1 cellular context compared by ENCODE assay signal in the genomic region with DNA sequence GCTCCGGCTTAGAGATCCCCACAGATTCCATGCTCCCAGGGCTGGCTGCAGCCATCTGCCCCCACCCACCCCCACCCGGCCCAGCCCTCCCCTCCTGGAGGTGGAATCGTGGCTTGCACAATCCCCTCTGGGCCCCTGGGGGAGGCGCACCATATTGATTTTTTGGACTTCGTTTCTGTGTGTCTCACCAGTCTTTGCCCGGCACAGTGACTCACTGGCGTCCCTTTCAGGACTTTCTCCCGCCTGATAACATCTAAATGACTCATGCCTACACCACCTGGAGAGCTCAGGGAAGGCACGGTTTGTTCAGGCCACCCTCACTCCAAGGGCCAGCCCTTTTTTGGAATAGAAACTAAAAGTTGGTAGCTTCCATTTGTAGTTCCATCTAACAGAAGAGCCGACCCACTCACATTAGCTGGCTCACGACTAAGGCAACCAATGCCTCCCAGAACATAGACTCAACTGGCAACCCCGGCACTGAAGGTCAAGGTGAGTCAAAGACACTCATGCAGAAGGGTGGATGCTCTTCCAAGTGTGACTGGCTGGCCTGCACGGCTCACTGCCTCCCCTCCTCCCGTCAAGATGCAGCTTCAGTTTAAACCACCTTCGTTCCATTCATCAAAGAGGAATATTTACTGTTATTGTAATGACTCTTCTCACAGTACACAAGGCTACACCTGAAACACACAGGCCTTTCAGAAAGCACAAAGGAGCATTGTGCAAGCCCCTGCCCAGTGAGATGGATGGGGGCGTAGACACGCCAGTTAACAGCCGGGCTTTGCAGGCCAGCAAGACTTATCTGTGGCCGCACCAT.
TF ChIP-seq lines count a peak whose summit lies in the region.

No MANE protein-coding gene starts in this region.

TF ChIP-seq in K562, 482 proteins besides CTCF, POLR2A, EP300 and RAD21 (continued from another document and continues in another):
- TF ChIP-seq, protein P1, sequence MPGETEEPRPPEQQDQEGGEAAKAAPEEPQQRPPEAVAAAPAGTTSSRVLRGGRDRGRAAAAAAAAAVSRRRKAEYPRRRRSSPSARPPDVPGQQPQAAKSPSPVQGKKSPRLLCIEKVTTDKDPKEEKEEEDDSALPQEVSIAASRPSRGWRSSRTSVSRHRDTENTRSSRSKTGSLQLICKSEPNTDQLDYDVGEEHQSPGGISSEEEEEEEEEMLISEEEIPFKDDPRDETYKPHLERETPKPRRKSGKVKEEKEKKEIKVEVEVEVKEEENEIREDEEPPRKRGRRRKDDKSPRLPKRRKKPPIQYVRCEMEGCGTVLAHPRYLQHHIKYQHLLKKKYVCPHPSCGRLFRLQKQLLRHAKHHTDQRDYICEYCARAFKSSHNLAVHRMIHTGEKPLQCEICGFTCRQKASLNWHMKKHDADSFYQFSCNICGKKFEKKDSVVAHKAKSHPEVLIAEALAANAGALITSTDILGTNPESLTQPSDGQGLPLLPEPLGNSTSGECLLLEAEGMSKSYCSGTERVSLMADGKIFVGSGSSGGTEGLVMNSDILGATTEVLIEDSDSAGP (CRISPR knock-in tag; IDR thresholded peaks at IDR 0.05), result no peak
- TF ChIP-seq TAL1 (IDR thresholded peaks at IDR 0.05) (no peak), ZNF507 (tag; conservative IDR thresholded peaks at IDR 0.05) (no peak), CXXC5 (CRISPR knock-in tag; IDR thresholded peaks at IDR 0.05) (peak; percentile 57; the same call in 1 of the 2 replicates), FOSL1 (tag; conservative IDR thresholded peaks at IDR 0.05) (peak; percentile 98), ZNF778 (CRISPR knock-in tag; IDR thresholded peaks at IDR 0.05) (no peak), BHLHE40 (IDR thresholded peaks at IDR 0.05; ENCODE audit: low read length) (peak; percentile 86), ZNF436 (CRISPR knock-in tag; IDR thresholded peaks at IDR 0.05) (no peak), ZSCAN29 (IDR thresholded peaks at IDR 0.05) (no peak), EHMT2 (IDR thresholded peaks at IDR 0.05) (0 out of 2 replicates have a peak, but pooled peaks have one; percentile 52), POLR2H (tag; IDR thresholded peaks at IDR 0.05; ENCODE audit: low read depth) (no peak), TRIM28 (IDR thresholded peaks at IDR 0.05) (no peak), ZNF282 (CRISPR knock-in tag; IDR thresholded peaks at IDR 0.05) (no peak), IFI16 (CRISPR knock-in tag; IDR thresholded peaks at IDR 0.05) (no peak), TOE1 (IDR thresholded peaks at IDR 0.05; ENCODE audit: borderline replicate concordance) (no peak), TOE1 (CRISPR knock-in tag; IDR thresholded peaks at IDR 0.05; ENCODE audit: borderline replicate concordance, low read depth) (no peak), ZNF133 (CRISPR knock-in tag; IDR thresholded peaks at IDR 0.05) (no peak), SIN3A (IDR thresholded peaks at IDR 0.05; ENCODE audit: borderline replicate concordance in 2 of 2, control insufficient read depth in 1 of 2, low read depth in 2 of 2, low read length in 2 of 2) (no peak), ARID2 (IDR thresholded peaks at IDR 0.05) (no peak), ZSCAN32 (CRISPR knock-in tag; IDR thresholded peaks at IDR 0.05) (no peak), KLF16 (IDR thresholded peaks at IDR 0.05) (0 out of 2 replicates have a peak, but pooled peaks have one; percentile 23), RFX1 (IDR thresholded peaks at IDR 0.05) (no peak), SETDB1 (IDR thresholded peaks at IDR 0.05; ENCODE audit: low read length) (no peak)
- TF ChIP-seq, protein P2, sequence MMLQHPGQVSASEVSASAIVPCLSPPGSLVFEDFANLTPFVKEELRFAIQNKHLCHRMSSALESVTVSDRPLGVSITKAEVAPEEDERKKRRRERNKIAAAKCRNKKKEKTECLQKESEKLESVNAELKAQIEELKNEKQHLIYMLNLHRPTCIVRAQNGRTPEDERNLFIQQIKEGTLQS (IDR thresholded peaks at IDR 0.05), result peak; percentile 98
- TF ChIP-seq, protein P2 (CRISPR knock-in tag; conservative IDR thresholded peaks at IDR 0.05), result peak; percentile 92
- TF ChIP-seq, protein P3, sequence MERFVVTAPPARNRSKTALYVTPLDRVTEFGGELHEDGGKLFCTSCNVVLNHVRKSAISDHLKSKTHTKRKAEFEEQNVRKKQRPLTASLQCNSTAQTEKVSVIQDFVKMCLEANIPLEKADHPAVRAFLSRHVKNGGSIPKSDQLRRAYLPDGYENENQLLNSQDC (CRISPR knock-in tag; IDR thresholded peaks at IDR 0.05), result no peak
- TF ChIP-seq, protein P4, sequence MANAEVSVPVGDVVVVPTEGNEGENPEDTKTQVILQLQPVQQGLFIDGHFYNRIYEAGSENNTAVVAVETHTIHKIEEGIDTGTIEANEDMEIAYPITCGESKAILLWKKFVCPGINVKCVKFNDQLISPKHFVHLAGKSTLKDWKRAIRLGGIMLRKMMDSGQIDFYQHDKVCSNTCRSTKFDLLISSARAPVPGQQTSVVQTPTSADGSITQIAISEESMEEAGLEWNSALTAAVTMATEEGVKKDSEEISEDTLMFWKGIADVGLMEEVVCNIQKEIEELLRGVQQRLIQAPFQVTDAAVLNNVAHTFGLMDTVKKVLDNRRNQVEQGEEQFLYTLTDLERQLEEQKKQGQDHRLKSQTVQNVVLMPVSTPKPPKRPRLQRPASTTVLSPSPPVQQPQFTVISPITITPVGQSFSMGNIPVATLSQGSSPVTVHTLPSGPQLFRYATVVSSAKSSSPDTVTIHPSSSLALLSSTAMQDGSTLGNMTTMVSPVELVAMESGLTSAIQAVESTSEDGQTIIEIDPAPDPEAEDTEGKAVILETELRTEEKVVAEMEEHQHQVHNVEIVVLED (CRISPR knock-in tag; IDR thresholded peaks at IDR 0.05), result no peak
- TF ChIP-seq, protein P5, sequence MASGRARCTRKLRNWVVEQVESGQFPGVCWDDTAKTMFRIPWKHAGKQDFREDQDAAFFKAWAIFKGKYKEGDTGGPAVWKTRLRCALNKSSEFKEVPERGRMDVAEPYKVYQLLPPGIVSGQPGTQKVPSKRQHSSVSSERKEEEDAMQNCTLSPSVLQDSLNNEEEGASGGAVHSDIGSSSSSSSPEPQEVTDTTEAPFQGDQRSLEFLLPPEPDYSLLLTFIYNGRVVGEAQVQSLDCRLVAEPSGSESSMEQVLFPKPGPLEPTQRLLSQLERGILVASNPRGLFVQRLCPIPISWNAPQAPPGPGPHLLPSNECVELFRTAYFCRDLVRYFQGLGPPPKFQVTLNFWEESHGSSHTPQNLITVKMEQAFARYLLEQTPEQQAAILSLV (tag; IDR thresholded peaks at IDR 0.05), result no peak
- TF ChIP-seq, protein P6, sequence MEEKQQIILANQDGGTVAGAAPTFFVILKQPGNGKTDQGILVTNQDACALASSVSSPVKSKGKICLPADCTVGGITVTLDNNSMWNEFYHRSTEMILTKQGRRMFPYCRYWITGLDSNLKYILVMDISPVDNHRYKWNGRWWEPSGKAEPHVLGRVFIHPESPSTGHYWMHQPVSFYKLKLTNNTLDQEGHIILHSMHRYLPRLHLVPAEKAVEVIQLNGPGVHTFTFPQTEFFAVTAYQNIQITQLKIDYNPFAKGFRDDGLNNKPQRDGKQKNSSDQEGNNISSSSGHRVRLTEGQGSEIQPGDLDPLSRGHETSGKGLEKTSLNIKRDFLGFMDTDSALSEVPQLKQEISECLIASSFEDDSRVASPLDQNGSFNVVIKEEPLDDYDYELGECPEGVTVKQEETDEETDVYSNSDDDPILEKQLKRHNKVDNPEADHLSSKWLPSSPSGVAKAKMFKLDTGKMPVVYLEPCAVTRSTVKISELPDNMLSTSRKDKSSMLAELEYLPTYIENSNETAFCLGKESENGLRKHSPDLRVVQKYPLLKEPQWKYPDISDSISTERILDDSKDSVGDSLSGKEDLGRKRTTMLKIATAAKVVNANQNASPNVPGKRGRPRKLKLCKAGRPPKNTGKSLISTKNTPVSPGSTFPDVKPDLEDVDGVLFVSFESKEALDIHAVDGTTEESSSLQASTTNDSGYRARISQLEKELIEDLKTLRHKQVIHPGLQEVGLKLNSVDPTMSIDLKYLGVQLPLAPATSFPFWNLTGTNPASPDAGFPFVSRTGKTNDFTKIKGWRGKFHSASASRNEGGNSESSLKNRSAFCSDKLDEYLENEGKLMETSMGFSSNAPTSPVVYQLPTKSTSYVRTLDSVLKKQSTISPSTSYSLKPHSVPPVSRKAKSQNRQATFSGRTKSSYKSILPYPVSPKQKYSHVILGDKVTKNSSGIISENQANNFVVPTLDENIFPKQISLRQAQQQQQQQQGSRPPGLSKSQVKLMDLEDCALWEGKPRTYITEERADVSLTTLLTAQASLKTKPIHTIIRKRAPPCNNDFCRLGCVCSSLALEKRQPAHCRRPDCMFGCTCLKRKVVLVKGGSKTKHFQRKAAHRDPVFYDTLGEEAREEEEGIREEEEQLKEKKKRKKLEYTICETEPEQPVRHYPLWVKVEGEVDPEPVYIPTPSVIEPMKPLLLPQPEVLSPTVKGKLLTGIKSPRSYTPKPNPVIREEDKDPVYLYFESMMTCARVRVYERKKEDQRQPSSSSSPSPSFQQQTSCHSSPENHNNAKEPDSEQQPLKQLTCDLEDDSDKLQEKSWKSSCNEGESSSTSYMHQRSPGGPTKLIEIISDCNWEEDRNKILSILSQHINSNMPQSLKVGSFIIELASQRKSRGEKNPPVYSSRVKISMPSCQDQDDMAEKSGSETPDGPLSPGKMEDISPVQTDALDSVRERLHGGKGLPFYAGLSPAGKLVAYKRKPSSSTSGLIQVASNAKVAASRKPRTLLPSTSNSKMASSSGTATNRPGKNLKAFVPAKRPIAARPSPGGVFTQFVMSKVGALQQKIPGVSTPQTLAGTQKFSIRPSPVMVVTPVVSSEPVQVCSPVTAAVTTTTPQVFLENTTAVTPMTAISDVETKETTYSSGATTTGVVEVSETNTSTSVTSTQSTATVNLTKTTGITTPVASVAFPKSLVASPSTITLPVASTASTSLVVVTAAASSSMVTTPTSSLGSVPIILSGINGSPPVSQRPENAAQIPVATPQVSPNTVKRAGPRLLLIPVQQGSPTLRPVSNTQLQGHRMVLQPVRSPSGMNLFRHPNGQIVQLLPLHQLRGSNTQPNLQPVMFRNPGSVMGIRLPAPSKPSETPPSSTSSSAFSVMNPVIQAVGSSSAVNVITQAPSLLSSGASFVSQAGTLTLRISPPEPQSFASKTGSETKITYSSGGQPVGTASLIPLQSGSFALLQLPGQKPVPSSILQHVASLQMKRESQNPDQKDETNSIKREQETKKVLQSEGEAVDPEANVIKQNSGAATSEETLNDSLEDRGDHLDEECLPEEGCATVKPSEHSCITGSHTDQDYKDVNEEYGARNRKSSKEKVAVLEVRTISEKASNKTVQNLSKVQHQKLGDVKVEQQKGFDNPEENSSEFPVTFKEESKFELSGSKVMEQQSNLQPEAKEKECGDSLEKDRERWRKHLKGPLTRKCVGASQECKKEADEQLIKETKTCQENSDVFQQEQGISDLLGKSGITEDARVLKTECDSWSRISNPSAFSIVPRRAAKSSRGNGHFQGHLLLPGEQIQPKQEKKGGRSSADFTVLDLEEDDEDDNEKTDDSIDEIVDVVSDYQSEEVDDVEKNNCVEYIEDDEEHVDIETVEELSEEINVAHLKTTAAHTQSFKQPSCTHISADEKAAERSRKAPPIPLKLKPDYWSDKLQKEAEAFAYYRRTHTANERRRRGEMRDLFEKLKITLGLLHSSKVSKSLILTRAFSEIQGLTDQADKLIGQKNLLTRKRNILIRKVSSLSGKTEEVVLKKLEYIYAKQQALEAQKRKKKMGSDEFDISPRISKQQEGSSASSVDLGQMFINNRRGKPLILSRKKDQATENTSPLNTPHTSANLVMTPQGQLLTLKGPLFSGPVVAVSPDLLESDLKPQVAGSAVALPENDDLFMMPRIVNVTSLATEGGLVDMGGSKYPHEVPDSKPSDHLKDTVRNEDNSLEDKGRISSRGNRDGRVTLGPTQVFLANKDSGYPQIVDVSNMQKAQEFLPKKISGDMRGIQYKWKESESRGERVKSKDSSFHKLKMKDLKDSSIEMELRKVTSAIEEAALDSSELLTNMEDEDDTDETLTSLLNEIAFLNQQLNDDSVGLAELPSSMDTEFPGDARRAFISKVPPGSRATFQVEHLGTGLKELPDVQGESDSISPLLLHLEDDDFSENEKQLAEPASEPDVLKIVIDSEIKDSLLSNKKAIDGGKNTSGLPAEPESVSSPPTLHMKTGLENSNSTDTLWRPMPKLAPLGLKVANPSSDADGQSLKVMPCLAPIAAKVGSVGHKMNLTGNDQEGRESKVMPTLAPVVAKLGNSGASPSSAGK (IDR thresholded peaks at IDR 0.05), result 0 out of 2 replicates have a peak, but pooled peaks have one; percentile 27
- TF ChIP-seq, protein P7, sequence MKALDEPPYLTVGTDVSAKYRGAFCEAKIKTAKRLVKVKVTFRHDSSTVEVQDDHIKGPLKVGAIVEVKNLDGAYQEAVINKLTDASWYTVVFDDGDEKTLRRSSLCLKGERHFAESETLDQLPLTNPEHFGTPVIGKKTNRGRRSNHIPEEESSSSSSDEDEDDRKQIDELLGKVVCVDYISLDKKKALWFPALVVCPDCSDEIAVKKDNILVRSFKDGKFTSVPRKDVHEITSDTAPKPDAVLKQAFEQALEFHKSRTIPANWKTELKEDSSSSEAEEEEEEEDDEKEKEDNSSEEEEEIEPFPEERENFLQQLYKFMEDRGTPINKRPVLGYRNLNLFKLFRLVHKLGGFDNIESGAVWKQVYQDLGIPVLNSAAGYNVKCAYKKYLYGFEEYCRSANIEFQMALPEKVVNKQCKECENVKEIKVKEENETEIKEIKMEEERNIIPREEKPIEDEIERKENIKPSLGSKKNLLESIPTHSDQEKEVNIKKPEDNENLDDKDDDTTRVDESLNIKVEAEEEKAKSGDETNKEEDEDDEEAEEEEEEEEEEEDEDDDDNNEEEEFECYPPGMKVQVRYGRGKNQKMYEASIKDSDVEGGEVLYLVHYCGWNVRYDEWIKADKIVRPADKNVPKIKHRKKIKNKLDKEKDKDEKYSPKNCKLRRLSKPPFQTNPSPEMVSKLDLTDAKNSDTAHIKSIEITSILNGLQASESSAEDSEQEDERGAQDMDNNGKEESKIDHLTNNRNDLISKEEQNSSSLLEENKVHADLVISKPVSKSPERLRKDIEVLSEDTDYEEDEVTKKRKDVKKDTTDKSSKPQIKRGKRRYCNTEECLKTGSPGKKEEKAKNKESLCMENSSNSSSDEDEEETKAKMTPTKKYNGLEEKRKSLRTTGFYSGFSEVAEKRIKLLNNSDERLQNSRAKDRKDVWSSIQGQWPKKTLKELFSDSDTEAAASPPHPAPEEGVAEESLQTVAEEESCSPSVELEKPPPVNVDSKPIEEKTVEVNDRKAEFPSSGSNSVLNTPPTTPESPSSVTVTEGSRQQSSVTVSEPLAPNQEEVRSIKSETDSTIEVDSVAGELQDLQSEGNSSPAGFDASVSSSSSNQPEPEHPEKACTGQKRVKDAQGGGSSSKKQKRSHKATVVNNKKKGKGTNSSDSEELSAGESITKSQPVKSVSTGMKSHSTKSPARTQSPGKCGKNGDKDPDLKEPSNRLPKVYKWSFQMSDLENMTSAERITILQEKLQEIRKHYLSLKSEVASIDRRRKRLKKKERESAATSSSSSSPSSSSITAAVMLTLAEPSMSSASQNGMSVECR (CRISPR knock-in tag; IDR thresholded peaks at IDR 0.05), result no peak
